In the genomic region with DNA sequence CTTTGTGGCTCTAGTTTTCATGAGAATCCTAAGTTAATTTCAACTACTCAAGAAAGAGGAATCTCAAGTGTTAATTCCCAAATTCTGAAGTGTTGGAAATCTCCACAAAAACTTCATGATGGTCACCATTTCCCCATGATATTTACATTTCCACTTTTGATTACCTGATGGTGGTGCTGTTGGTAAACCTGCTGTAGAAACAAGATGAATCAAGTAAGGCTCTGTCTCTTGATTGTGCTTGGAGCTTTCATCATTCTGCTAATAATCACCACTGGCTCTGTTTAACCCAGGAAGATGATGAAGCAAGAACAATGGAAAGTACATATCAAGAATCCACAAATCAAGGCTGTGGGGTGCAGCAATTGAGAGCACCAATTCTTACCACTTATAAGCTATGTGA, we compare ENCODE assay signal across 1 cellular context.
TF ChIP-seq lines count a peak whose summit lies in the region.

No MANE protein-coding gene starts in this region.

TF ChIP-seq in HCT116, 20 proteins besides CTCF, POLR2A, EP300 and RAD21 (continued from another document):
- TF ChIP-seq ZBTB33 (IDR thresholded peaks at IDR 0.05; ENCODE audit: extremely low read depth, insufficient replicate concordance, low read length), result no peak
- no peak for TF ChIP-seq SIN3A (IDR thresholded peaks at IDR 0.05; ENCODE audit: low read depth)
- TF ChIP-seq FOSL1 (IDR thresholded peaks at IDR 0.05; ENCODE audit: low read depth), result no peak
- no peak for TF ChIP-seq ZNF274 (IDR thresholded peaks at IDR 0.05; ENCODE audit: low read depth, low read length)
